Comparison of ENCODE assay signal across 1 cellular context in the genomic region with DNA sequence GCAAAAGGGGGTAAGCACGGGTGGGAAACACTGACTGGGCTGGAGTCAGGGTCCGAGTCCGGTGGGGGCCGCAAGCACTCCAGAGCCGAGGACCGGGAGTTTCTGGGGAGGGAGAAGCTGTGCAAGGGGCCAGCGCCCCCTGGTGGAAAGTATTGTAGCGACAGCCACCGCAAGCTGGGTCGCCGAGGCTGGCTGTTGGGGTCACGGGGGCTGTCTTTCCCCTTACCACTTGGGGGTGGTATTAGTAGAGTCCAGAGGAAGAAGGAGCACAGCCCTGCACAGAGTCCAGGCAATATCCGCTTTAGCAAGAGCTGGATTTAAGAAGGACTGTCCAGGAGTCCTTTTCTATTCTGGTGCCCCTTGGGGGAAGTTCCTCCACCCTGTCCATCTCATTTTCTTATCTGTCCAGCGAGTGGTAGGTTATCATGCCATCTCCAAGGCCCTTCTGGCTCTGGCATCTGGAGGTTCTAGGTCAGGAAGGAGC.
TF ChIP-seq lines count a peak whose summit lies in the region.

No MANE protein-coding gene starts in this region.

TF ChIP-seq in HepG2, 621 proteins besides CTCF, POLR2A, EP300 and RAD21 (continued from another document and continues in another):
- TF ChIP-seq, protein P1, sequence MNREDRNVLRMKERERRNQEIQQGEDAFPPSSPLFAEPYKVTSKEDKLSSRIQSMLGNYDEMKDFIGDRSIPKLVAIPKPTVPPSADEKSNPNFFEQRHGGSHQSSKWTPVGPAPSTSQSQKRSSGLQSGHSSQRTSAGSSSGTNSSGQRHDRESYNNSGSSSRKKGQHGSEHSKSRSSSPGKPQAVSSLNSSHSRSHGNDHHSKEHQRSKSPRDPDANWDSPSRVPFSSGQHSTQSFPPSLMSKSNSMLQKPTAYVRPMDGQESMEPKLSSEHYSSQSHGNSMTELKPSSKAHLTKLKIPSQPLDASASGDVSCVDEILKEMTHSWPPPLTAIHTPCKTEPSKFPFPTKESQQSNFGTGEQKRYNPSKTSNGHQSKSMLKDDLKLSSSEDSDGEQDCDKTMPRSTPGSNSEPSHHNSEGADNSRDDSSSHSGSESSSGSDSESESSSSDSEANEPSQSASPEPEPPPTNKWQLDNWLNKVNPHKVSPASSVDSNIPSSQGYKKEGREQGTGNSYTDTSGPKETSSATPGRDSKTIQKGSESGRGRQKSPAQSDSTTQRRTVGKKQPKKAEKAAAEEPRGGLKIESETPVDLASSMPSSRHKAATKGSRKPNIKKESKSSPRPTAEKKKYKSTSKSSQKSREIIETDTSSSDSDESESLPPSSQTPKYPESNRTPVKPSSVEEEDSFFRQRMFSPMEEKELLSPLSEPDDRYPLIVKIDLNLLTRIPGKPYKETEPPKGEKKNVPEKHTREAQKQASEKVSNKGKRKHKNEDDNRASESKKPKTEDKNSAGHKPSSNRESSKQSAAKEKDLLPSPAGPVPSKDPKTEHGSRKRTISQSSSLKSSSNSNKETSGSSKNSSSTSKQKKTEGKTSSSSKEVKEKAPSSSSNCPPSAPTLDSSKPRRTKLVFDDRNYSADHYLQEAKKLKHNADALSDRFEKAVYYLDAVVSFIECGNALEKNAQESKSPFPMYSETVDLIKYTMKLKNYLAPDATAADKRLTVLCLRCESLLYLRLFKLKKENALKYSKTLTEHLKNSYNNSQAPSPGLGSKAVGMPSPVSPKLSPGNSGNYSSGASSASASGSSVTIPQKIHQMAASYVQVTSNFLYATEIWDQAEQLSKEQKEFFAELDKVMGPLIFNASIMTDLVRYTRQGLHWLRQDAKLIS (CRISPR knock-in tag; IDR thresholded peaks at IDR 0.05): no peak
- TF ChIP-seq ZNF883 (CRISPR knock-in tag; IDR thresholded peaks at IDR 0.05; ENCODE audit: not compliant biosample characterization) (no peak), ZNF557 (CRISPR knock-in tag; IDR thresholded peaks at IDR 0.05) (no peak), ZNF383 (CRISPR knock-in tag; IDR thresholded peaks at IDR 0.05; ENCODE audit: borderline replicate concordance) (no peak), ZSCAN9 (CRISPR knock-in tag; IDR thresholded peaks at IDR 0.05; ENCODE audit: borderline replicate concordance) (no peak), SATB2 (CRISPR knock-in tag; IDR thresholded peaks at IDR 0.05) (no peak), PCBP2 (optimal IDR thresholded peaks at IDR 0.05; ENCODE audit: low read depth, low read length, poor library complexity, severe bottlenecking) (no peak), ZNF224 (CRISPR knock-in tag; IDR thresholded peaks at IDR 0.05) (peak; percentile 30; the same call in 1 of the 2 replicates), PTBP1 (IDR thresholded peaks at IDR 0.05; ENCODE audit: low read depth, low read length, poor library complexity, severe bottlenecking) (no peak), CHCHD3 (CRISPR knock-in tag; IDR thresholded peaks at IDR 0.05) (no peak), CENPT (CRISPR knock-in tag; IDR thresholded peaks at IDR 0.05; ENCODE audit: low read depth) (no peak), RFX1 (IDR thresholded peaks at IDR 0.05) (no peak), RORA (CRISPR knock-in tag; IDR thresholded peaks at IDR 0.05) (no peak), SALL1 (CRISPR knock-in tag; IDR thresholded peaks at IDR 0.05) (peak; percentile 55), YEATS2 (CRISPR knock-in tag; IDR thresholded peaks at IDR 0.05; ENCODE audit: borderline replicate concordance) (no peak), SUZ12 (IDR thresholded peaks at IDR 0.05; ENCODE audit: low read depth, low read length) (no peak), ZNF253 (CRISPR knock-in tag; IDR thresholded peaks at IDR 0.05; ENCODE audit: borderline replicate concordance) (no peak), ZKSCAN1 (IDR thresholded peaks at IDR 0.05; ENCODE audit: low read length) (no peak), CCDC6 (CRISPR knock-in tag; IDR thresholded peaks at IDR 0.05) (no peak), FOSL1 (CRISPR knock-in tag; IDR thresholded peaks at IDR 0.05; ENCODE audit: borderline replicate concordance) (no peak), HNRNPLL (IDR thresholded peaks at IDR 0.05; ENCODE audit: low read depth, low read length, poor library complexity, severe bottlenecking) (no peak), ERF (CRISPR knock-in tag; IDR thresholded peaks at IDR 0.05) (peak; percentile 55; the same call in 1 of the 2 replicates), ZFYVE20 (CRISPR knock-in tag; IDR thresholded peaks at IDR 0.05; ENCODE audit: borderline replicate concordance, low read depth) (no peak)
- TF ChIP-seq, protein P2, sequence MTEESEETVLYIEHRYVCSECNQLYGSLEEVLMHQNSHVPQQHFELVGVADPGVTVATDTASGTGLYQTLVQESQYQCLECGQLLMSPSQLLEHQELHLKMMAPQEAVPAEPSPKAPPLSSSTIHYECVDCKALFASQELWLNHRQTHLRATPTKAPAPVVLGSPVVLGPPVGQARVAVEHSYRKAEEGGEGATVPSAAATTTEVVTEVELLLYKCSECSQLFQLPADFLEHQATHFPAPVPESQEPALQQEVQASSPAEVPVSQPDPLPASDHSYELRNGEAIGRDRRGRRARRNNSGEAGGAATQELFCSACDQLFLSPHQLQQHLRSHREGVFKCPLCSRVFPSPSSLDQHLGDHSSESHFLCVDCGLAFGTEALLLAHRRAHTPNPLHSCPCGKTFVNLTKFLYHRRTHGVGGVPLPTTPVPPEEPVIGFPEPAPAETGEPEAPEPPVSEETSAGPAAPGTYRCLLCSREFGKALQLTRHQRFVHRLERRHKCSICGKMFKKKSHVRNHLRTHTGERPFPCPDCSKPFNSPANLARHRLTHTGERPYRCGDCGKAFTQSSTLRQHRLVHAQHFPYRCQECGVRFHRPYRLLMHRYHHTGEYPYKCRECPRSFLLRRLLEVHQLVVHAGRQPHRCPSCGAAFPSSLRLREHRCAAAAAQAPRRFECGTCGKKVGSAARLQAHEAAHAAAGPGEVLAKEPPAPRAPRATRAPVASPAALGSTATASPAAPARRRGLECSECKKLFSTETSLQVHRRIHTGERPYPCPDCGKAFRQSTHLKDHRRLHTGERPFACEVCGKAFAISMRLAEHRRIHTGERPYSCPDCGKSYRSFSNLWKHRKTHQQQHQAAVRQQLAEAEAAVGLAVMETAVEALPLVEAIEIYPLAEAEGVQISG (CRISPR knock-in tag; IDR thresholded peaks at IDR 0.05): peak; percentile 14; the same call in 1 of the 2 replicates
- TF ChIP-seq, protein P3, sequence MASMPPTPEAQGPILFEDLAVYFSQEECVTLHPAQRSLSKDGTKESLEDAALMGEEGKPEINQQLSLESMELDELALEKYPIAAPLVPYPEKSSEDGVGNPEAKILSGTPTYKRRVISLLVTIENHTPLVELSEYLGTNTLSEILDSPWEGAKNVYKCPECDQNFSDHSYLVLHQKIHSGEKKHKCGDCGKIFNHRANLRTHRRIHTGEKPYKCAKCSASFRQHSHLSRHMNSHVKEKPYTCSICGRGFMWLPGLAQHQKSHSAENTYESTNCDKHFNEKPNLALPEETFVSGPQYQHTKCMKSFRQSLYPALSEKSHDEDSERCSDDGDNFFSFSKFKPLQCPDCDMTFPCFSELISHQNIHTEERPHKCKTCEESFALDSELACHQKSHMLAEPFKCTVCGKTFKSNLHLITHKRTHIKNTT (CRISPR knock-in tag; IDR thresholded peaks at IDR 0.05): no peak
- TF ChIP-seq, protein P4, sequence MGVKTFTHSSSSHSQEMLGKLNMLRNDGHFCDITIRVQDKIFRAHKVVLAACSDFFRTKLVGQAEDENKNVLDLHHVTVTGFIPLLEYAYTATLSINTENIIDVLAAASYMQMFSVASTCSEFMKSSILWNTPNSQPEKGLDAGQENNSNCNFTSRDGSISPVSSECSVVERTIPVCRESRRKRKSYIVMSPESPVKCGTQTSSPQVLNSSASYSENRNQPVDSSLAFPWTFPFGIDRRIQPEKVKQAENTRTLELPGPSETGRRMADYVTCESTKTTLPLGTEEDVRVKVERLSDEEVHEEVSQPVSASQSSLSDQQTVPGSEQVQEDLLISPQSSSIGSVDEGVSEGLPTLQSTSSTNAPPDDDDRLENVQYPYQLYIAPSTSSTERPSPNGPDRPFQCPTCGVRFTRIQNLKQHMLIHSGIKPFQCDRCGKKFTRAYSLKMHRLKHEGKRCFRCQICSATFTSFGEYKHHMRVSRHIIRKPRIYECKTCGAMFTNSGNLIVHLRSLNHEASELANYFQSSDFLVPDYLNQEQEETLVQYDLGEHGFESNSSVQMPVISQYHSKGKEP (CRISPR knock-in tag; IDR thresholded peaks at IDR 0.05): no peak
- TF ChIP-seq, protein P5, sequence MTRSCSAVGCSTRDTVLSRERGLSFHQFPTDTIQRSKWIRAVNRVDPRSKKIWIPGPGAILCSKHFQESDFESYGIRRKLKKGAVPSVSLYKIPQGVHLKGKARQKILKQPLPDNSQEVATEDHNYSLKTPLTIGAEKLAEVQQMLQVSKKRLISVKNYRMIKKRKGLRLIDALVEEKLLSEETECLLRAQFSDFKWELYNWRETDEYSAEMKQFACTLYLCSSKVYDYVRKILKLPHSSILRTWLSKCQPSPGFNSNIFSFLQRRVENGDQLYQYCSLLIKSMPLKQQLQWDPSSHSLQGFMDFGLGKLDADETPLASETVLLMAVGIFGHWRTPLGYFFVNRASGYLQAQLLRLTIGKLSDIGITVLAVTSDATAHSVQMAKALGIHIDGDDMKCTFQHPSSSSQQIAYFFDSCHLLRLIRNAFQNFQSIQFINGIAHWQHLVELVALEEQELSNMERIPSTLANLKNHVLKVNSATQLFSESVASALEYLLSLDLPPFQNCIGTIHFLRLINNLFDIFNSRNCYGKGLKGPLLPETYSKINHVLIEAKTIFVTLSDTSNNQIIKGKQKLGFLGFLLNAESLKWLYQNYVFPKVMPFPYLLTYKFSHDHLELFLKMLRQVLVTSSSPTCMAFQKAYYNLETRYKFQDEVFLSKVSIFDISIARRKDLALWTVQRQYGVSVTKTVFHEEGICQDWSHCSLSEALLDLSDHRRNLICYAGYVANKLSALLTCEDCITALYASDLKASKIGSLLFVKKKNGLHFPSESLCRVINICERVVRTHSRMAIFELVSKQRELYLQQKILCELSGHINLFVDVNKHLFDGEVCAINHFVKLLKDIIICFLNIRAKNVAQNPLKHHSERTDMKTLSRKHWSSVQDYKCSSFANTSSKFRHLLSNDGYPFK (CRISPR knock-in tag; IDR thresholded peaks at IDR 0.05; ENCODE audit: borderline replicate concordance): no peak
- TF ChIP-seq, protein P6, sequence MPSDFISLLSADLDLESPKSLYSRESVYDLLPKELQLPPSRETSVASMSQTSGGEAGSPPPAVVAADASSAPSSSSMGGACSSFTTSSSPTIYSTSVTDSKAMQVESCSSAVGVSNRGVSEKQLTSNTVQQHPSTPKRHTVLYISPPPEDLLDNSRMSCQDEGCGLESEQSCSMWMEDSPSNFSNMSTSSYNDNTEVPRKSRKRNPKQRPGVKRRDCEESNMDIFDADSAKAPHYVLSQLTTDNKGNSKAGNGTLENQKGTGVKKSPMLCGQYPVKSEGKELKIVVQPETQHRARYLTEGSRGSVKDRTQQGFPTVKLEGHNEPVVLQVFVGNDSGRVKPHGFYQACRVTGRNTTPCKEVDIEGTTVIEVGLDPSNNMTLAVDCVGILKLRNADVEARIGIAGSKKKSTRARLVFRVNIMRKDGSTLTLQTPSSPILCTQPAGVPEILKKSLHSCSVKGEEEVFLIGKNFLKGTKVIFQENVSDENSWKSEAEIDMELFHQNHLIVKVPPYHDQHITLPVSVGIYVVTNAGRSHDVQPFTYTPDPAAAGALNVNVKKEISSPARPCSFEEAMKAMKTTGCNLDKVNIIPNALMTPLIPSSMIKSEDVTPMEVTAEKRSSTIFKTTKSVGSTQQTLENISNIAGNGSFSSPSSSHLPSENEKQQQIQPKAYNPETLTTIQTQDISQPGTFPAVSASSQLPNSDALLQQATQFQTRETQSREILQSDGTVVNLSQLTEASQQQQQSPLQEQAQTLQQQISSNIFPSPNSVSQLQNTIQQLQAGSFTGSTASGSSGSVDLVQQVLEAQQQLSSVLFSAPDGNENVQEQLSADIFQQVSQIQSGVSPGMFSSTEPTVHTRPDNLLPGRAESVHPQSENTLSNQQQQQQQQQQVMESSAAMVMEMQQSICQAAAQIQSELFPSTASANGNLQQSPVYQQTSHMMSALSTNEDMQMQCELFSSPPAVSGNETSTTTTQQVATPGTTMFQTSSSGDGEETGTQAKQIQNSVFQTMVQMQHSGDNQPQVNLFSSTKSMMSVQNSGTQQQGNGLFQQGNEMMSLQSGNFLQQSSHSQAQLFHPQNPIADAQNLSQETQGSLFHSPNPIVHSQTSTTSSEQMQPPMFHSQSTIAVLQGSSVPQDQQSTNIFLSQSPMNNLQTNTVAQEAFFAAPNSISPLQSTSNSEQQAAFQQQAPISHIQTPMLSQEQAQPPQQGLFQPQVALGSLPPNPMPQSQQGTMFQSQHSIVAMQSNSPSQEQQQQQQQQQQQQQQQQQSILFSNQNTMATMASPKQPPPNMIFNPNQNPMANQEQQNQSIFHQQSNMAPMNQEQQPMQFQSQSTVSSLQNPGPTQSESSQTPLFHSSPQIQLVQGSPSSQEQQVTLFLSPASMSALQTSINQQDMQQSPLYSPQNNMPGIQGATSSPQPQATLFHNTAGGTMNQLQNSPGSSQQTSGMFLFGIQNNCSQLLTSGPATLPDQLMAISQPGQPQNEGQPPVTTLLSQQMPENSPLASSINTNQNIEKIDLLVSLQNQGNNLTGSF (CRISPR knock-in tag; IDR thresholded peaks at IDR 0.05): no peak
- TF ChIP-seq, protein P7, sequence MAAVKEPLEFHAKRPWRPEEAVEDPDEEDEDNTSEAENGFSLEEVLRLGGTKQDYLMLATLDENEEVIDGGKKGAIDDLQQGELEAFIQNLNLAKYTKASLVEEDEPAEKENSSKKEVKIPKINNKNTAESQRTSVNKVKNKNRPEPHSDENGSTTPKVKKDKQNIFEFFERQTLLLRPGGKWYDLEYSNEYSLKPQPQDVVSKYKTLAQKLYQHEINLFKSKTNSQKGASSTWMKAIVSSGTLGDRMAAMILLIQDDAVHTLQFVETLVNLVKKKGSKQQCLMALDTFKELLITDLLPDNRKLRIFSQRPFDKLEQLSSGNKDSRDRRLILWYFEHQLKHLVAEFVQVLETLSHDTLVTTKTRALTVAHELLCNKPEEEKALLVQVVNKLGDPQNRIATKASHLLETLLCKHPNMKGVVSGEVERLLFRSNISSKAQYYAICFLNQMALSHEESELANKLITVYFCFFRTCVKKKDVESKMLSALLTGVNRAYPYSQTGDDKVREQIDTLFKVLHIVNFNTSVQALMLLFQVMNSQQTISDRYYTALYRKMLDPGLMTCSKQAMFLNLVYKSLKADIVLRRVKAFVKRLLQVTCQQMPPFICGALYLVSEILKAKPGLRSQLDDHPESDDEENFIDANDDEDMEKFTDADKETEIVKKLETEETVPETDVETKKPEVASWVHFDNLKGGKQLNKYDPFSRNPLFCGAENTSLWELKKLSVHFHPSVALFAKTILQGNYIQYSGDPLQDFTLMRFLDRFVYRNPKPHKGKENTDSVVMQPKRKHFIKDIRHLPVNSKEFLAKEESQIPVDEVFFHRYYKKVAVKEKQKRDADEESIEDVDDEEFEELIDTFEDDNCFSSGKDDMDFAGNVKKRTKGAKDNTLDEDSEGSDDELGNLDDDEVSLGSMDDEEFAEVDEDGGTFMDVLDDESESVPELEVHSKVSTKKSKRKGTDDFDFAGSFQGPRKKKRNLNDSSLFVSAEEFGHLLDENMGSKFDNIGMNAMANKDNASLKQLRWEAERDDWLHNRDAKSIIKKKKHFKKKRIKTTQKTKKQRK (IDR thresholded peaks at IDR 0.05; ENCODE audit: low read length): no peak
